31 cellular contexts compared by ENCODE assay signal in genomic region chr18:66410692-66411091, GRCh38.
"Had no signal": no experiment of that assay in that cellular context is flagged by ENCODE, and none has a peak within 500 bp of the region (broad histone marks: within the 10 kb centered on the region; RNA-seq: fewer than 3 reads in every experiment).

No MANE protein-coding gene starts in this region.

- H3K27me3 ChIP-seq: neutrophil, pancreas, right lobe of liver, sigmoid colon, spleen, suprapubic skin, testis, tibial artery, transverse colon, upper lobe of right lung, uterus had no signal

- H3K4me3 Mint-ChIP-seq: naive B cell; naive thymus-derived CD8-positive, alpha-beta T cell; natural killer cell treated with Interleukin-12 subunit alpha and Interleukin-12 subunit beta and Interleukin-15 and Interleukin-18, amount 100 ng/mL, for 72 hours; nephron progenitor cell; neural crest cell; stimulated activated memory B cell treated with anti-CD40 and anti-IgM and Interleukin-4, amounts not matched to agents 10 μg/mL and 1 μg/mL and 100 μg/mL, for 72 hours; stimulated activated naive CD8-positive, alpha-beta T cell treated with anti-CD3 and anti-CD28 coated beads, Interleukin-15, amount 100 ng/mL, for 72 hours; type B pancreatic cell had no signal

- H3K27me3 Mint-ChIP-seq: naive B cell; naive thymus-derived CD8-positive, alpha-beta T cell; natural killer cell treated with Interleukin-12 subunit alpha and Interleukin-12 subunit beta and Interleukin-15 and Interleukin-18, amount 100 ng/mL, for 72 hours; stimulated activated memory B cell treated with anti-CD40 and anti-IgM and Interleukin-4, amounts not matched to agents 10 μg/mL and 1 μg/mL and 100 μg/mL, for 72 hours; stimulated activated naive CD8-positive, alpha-beta T cell treated with anti-CD3 and anti-CD28 coated beads, Interleukin-15, amount 100 ng/mL, for 72 hours; type B pancreatic cell had no signal

- H3K9me3 ChIP-seq: neutrophil, pancreas, psoas muscle, right lobe of liver, sigmoid colon, suprapubic skin, testis, tibial artery, transverse colon, upper lobe of right lung, uterus had no signal

- FAIRE-seq: pancreas, small intestine had no signal

- ATAC-seq: naive thymus-derived CD8-positive, alpha-beta T cell; natural killer cell treated with Interleukin-12 subunit alpha and Interleukin-12 subunit beta and Interleukin-15 and Interleukin-18, amount 100 ng/mL, for 72 hours; pancreas; psoas muscle; right cardiac atrium; right lobe of liver; stimulated activated memory B cell treated with anti-CD40 and anti-IgM and Interleukin-4, amounts not matched to agents 10 μg/mL and 1 μg/mL and 100 μg/mL, for 72 hours; stimulated activated naive CD8-positive, alpha-beta T cell treated with anti-CD3 and anti-CD28 coated beads, Interleukin-15, amount 100 ng/mL, for 72 hours; stimulated activated naive CD8-positive, alpha-beta T cell treated with anti-CD3 and anti-CD28 coated beads, Interleukin-15, Interleukin-2, amounts not matched to agents 100 U/mL and 50 U/mL, for 24 hours; upper lobe of right lung had no signal

- H3K4me1 Mint-ChIP-seq: naive B cell; naive thymus-derived CD8-positive, alpha-beta T cell; nephron progenitor cell; stimulated activated memory B cell treated with anti-CD40 and anti-IgM and Interleukin-4, amounts not matched to agents 10 μg/mL and 1 μg/mL and 100 μg/mL, for 72 hours; stimulated activated naive CD8-positive, alpha-beta T cell treated with anti-CD3 and anti-CD28 coated beads, Interleukin-15, amount 100 ng/mL, for 72 hours had no signal

- H3K36me3 Mint-ChIP-seq: naive B cell; naive thymus-derived CD8-positive, alpha-beta T cell; stimulated activated memory B cell treated with anti-CD40 and anti-IgM and Interleukin-4, amounts not matched to agents 10 μg/mL and 1 μg/mL and 100 μg/mL, for 72 hours; type B pancreatic cell had no signal

- H3K36me3 ChIP-seq: neutrophil, pancreas, right lobe of liver, sigmoid colon, spleen, suprapubic skin, tibial artery, transverse colon, upper lobe of right lung, uterus had no signal

- H3K27ac Mint-ChIP-seq: naive B cell; naive thymus-derived CD8-positive, alpha-beta T cell; natural killer cell treated with Interleukin-12 subunit alpha and Interleukin-12 subunit beta and Interleukin-15 and Interleukin-18, amount 100 ng/mL, for 72 hours; nephron progenitor cell; stimulated activated memory B cell treated with anti-CD40 and anti-IgM and Interleukin-4, amounts not matched to agents 10 μg/mL and 1 μg/mL and 100 μg/mL, for 72 hours; stimulated activated naive CD8-positive, alpha-beta T cell treated with anti-CD3 and anti-CD28 coated beads, Interleukin-15, amount 100 ng/mL, for 72 hours; type B pancreatic cell had no signal

- DNase-seq: naive B cell; naive thymus-derived CD8-positive, alpha-beta T cell; nephron progenitor cell; nucleus accumbens; pancreas; psoas muscle; right cardiac atrium; right lobe of liver; sigmoid colon; small intestine; spleen; stimulated activated CD4-positive, alpha-beta T cell treated with anti-CD3 and anti-CD28 coated beads, Interleukin-12 subunit alpha, Interleukin-12 subunit beta, amount 100 ng/mL, for 4 hours; stimulated activated CD4-positive, alpha-beta T cell treated with anti-CD3 and anti-CD28 coated beads, Interleukin-1b, Interleukin-23, amount 100 ng/mL, for 48 hours; stimulated activated CD4-positive, alpha-beta T cell treated with anti-CD3 and anti-CD28 coated beads, Interleukin-4, amount 100 ng/mL, for 1 hour; stimulated activated CD4-positive, alpha-beta T cell treated with anti-CD3 and anti-CD28 coated beads, Interleukin-4, amount 100 ng/mL, for 4 hours; stimulated activated CD8-positive, alpha-beta memory T cell treated with anti-CD3 and anti-CD28 coated beads, Interleukin-4, amount 100 ng/mL, for 48 hours; stimulated activated naive CD4-positive, alpha-beta T cell; stimulated activated naive CD8-positive, alpha-beta T cell treated with anti-CD3 and anti-CD28 coated beads, Interleukin-15, amount 100 ng/mL, for 72 hours; stimulated activated naive CD8-positive, alpha-beta T cell treated with anti-CD3 and anti-CD28 coated beads, Interleukin-15, Interleukin-2, amounts not matched to agents 100 U/mL and 50 U/mL, for 24 hours; substantia nigra; testis; tibial artery; transverse colon; upper lobe of right lung; uterus had no signal

- H3K4me3 ChIP-seq: pancreas, psoas muscle, right lobe of liver, sigmoid colon, spleen, suprapubic skin, testis, tibial artery, transverse colon, upper lobe of right lung, uterus had no signal

- H3K4me1 ChIP-seq: pancreas, psoas muscle, right lobe of liver, sigmoid colon, spleen, suprapubic skin, testis, tibial artery, transverse colon, upper lobe of right lung, uterus had no signal

- H3K27ac ChIP-seq: neutrophil, pancreas, psoas muscle, right lobe of liver, sigmoid colon, spleen, suprapubic skin, testis, tibial artery, transverse colon, upper lobe of right lung, uterus had no signal
